12 cellular contexts compared by ENCODE assay signal in the genomic region with DNA sequence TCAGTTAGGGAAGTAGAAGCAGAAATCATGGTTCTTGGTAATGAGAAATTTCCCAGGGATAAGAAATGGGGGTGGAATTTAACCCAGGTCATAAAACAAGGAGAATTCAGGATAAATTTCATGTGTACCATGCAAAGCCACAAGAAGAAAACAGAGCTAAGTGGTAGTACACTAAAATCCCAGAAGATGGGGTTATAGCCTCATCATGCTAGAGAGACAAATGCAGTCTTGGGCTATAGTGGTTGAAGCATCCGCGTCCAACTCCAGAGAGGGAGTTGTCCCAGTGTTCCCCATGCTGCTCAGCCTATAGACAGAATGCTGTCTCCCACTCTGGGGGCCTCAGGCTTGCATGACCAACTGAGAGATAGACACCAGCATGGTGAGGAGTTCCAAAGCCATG.
DNase-seq lines count a peak whose midpoint lies in the region; FAIRE-seq and TF ChIP-seq lines count a peak whose summit lies in the region.
"Had no signal": no experiment of that assay in that cellular context is flagged by ENCODE, and none has a peak within 500 bp of the region (broad histone marks: within the 10 kb centered on the region; RNA-seq: fewer than 3 reads in every experiment).

No MANE protein-coding gene starts in this region.

- FAIRE-seq in H54 (lab: Jason Lieb, UNC) (no peak), urothelium cell line (lab: Jason Lieb, UNC) (no peak)

- no peak for TF ChIP-seq POLR2A in H54 (IDR thresholded peaks at IDR 0.05; ENCODE audit: low read depth, low read length)

- CTCF ChIA-PET in AG04449 (lab: Yijun Ruan, JAX) (interaction anchor here (0.7 to 8.8 kb wide), 35 partner anchors 9 to 287 kb away, joined by 3 to 219 read pairs (median 4); a partner anchor contains a TSS), HEK293T (lab: Yijun Ruan, JAX) (no interaction called here), GM10248 (lab: Yijun Ruan, JAX) (interaction anchor here (0.6 to 1.4 kb wide), 2 partner anchors 10 to 136 kb away, joined by 3 read pairs; no protein-coding TSS in a partner anchor)

- TF ChIP-seq CTCF in AG04449 (IDR thresholded peaks at IDR 0.05; ENCODE audit: insufficient read depth, low read length, missing control alignments) (peak; percentile 42), GM10248 (IDR thresholded peaks at IDR 0.05; ENCODE audit: control extremely low read depth, extremely low read depth, low read depth, missing control alignments) (no peak)

- POLR2A ChIA-PET in AG04449 (lab: Yijun Ruan, JAX) (no interaction called here), HEK293T (lab: Yijun Ruan, JAX) (no interaction called here), GM10248 (lab: Yijun Ruan, JAX) (no interaction called here)

- DNase-seq in AG04449 (ENCODE audit: low read depth, low spot score) (no peak), HEK293T (ENCODE audit: extremely low spot score) (peak; percentile 28), amniotic epithelial cell (ENCODE audit: low read depth) (peak; percentile 59), iris pigment epithelial cell (ENCODE audit: low read depth) (peak; percentile 57), H54 (ENCODE audit: insufficient read length, low spot score) (no peak), GM10248 (ENCODE audit: extremely low spot score) (no peak), urothelium cell line (ENCODE audit: low spot score) (no peak), NCI-H510A treated with DMSO at 0.1 percent for 48 hours (lab: John Stamatoyannopoulos, UW) (no peak)
- DNase-seq: DMS79 treated with DMSO at 0.1 percent for 48 hours; Peyer's patch; retina; stimulated activated naive CD8-positive, alpha-beta T cell treated with anti-CD3 and anti-CD28 coated beads, Interleukin-15, amount 100 ng/mL, for 72 hours had no signal

- no peak overlapping the region for H3K4me3 ChIP-seq in AG04449 (ENCODE audit: low read depth, low read length)
- H3K4me3 ChIP-seq: Peyer's patch had no signal

TF ChIP-seq in HEK293T, 16 proteins besides CTCF, POLR2A, EP300 and RAD21:
- TF ChIP-seq NFRKB (IDR thresholded peaks at IDR 0.05) (no peak), L3MBTL2 (conservative IDR thresholded peaks at IDR 0.05) (no peak), HDGF (IDR thresholded peaks at IDR 0.05; ENCODE audit: borderline replicate concordance) (no peak), ELF4 (IDR thresholded peaks at IDR 0.05) (no peak), CTBP1 (IDR thresholded peaks at IDR 0.05; ENCODE audit: borderline replicate concordance) (no peak), FOXA1 (IDR thresholded peaks at IDR 0.05) (no peak), LEF1 (IDR thresholded peaks at IDR 0.05; ENCODE audit: borderline replicate concordance) (no peak)
- TF ChIP-seq, protein P1, sequence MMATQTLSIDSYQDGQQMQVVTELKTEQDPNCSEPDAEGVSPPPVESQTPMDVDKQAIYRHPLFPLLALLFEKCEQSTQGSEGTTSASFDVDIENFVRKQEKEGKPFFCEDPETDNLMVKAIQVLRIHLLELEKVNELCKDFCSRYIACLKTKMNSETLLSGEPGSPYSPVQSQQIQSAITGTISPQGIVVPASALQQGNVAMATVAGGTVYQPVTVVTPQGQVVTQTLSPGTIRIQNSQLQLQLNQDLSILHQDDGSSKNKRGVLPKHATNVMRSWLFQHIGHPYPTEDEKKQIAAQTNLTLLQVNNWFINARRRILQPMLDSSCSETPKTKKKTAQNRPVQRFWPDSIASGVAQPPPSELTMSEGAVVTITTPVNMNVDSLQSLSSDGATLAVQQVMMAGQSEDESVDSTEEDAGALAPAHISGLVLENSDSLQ (IDR thresholded peaks at IDR 0.05) = no peak
TF ChIP-seq in HEK293T: peak in this region for 0.

Comparison
In these comparisons a context has a peak if more than half of its experiments do, and no peak if none do; other contexts are left out.
1. DNase-seq: peak in HEK293T (single experiment), amniotic epithelial cell (single experiment) and iris pigment epithelial cell (single experiment); none in AG04449 (single experiment), H54 (single experiment), GM10248 (single experiment), urothelium cell line (single experiment) and NCI-H510A treated with DMSO at 0.1 percent for 48 hours (single experiment).